ENCODE assay signal across 22 cellular contexts in the genomic region with DNA sequence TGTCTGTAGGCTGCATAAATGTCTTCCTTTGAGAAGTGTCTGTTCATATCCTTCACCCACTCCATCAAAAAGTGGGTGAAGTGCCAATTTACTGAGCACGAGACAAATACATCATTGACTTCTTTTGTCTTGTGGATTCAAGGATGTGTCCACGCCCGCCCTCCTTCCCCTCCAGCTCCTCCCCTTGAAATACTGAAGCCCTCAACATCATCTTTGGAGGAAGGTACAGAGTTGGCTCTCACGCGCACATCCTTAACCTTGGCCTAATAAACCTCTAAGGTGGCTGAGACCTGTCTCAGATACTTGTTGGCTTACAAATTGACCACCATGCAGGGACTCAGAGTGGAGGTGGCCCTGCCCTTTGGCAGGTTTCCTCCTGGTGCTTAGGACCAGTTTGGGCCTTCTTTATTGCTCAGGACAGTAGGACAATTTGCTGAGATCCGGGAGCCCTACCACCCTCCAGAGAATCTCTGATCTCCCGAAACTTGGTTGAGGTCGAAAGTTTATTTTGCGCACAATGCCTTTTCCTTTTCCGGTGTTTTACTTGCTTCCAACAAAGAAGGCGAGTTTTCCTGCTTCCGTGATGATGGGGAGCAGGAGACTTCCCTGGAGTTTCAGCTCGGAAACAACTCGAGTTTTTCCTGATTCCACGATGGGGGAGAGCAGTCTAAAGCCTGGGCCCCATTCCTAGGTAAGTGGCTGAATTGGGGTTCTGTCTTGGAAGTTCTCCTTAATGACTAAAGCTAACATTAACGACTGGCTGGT.
"Had no signal": no experiment of that assay in that cellular context is flagged by ENCODE, and none has a peak within 500 bp of the region (broad histone marks: within the 10 kb centered on the region; RNA-seq: fewer than 3 reads in every experiment).

No MANE protein-coding gene starts in this region.

- H3K36me3 ChIP-seq: adrenal gland, cardiac muscle cell, ovary, thyroid gland had no signal

- H3K4me1 ChIP-seq: adrenal gland had no signal

- H3K27ac ChIP-seq: adrenal gland, cardiac muscle cell, ovary had no signal

- H3K4me2 ChIP-seq: smooth muscle cell had no signal

- H3K27me3 ChIP-seq: adrenal gland, cardiac muscle cell, ovary, thyroid gland had no signal

- DNase-seq: activated B cell treated with CpG ODN at 0.5 μM for 24 hours; activated CD8-positive, alpha-beta memory T cell treated with anti-CD3 and anti-CD28 coated beads, Interleukin-2, amount 10 ng/mL, durations not matched to agents 7 days and 5 days; activated CD8-positive, alpha-beta T cell treated with anti-CD3 and anti-CD28 coated beads, Interleukin-2, amount 10 ng/mL, durations not matched to agents 7 days and 5 days; activated T-cell treated with anti-CD3 and anti-CD28 coated beads, Interleukin-2, amount 50 U/mL, for 48 hours; adrenal gland; aorta; cortex of kidney; islet precursor cell; mesendoderm; nephron progenitor cell; ovary; stimulated activated CD4-positive, alpha-beta T cell treated with anti-CD3 and anti-CD28 coated beads, Interleukin-1b, Interleukin-23, amount 100 ng/mL, for 48 hours; stimulated activated CD4-positive, alpha-beta T cell treated with anti-CD3 and anti-CD28 coated beads, Interleukin-4, amount 100 ng/mL, for 4 hours; stimulated activated CD8-positive, alpha-beta memory T cell treated with anti-CD3 and anti-CD28 coated beads, Interleukin-4, amount 100 ng/mL, for 48 hours; stimulated activated naive CD8-positive, alpha-beta T cell treated with anti-CD3 and anti-CD28 coated beads, Interleukin-15, amount 100 ng/mL, for 72 hours; T-helper 1 cell; thyroid gland had no signal

- H3K9me3 ChIP-seq: adrenal gland, ovary, thyroid gland had no signal

- ATAC-seq: activated CD8-positive, alpha-beta memory T cell treated with anti-CD3 and anti-CD28 coated beads, Interleukin-2, amount 10 ng/mL, durations not matched to agents 7 days and 5 days; activated CD8-positive, alpha-beta T cell treated with anti-CD3 and anti-CD28 coated beads, Interleukin-2, amount 10 ng/mL, durations not matched to agents 7 days and 5 days; activated naive CD4-positive, alpha-beta T cell treated with anti-CD3 and anti-CD28 coated beads, Interleukin-2, amount 50 U/mL, for 72 hours; stimulated activated memory B cell treated with anti-CD40 and anti-IgM and Interleukin-4, amounts not matched to agents 10 μg/mL and 1 μg/mL and 100 μg/mL, for 72 hours; stimulated activated naive CD8-positive, alpha-beta T cell treated with anti-CD3 and anti-CD28 coated beads, Interleukin-15, amount 100 ng/mL, for 72 hours had no signal

- H3K4me3 ChIP-seq: adrenal gland, cardiac muscle cell, lung, ovary, smooth muscle cell, thyroid gland had no signal
